Comparison of ENCODE assay signal across 12 cellular contexts in the genomic region with DNA sequence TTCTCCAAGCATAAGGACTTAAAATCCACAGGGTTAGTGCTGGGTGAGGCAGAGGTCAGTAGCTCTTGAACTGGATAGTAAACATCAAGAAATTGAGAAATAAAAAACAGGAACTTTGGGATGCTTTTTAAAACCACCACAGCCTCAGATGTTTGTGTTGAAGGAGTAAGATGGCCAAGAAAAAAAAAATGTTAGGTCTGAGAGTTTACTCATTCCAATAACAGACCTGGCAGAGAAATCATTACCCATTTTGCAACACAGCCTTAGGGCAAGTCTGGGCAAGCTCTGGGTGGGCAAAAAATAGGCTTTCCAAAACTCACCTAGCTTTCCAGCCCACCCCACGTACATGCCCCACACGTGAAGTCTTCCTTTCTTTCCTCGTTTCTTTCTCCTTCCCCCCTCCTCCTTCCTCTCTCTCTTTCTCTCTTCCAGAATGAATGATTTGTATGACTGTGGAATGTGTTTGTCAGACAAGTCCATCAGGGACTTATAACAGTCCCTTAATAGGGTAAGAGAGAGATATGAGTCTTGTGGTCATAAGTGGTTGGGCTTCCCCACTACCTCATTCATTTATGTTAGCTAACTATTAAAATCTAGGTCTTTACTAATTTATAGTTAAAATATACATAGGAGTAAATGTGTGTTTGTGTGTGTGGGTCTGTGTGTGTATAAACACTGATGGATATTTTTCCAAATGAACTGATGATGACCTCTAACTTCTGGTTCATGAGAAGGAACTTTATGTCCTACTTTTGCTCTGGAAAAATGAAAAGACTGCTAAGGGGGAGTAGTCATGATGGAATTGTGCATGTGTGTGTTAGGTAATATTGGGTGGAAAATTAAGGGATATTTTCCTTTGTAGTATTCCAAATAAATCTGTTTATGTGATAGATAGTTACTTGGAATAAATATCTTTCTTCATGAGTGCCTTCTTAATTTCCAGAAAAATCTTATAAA. TPM values are rescaled to one million over a fixed set of nuclear protein-coding genes. Genes with fewer than 3 reads are reported as not detected.
DNase-seq lines count a peak whose midpoint lies in the region; ATAC-seq and TF ChIP-seq lines count a peak whose summit lies in the region.
"Had no signal": no experiment of that assay in that cellular context is flagged by ENCODE, and none has a peak within 500 bp of the region (broad histone marks: within the 10 kb centered on the region; RNA-seq: fewer than 3 reads in every experiment).

No MANE protein-coding gene starts in this region.

- DNase-seq in AG08396 (ENCODE audit: low spot score), result peak; percentile 33
- DNase-seq in MV-4-11 (lab: John Stamatoyannopoulos, UW), result peak; percentile 66
- DNase-seq in hepatocyte (ENCODE audit: low spot score), result no peak
- no peak for DNase-seq in effector CD4-positive, alpha-beta T cell
- no peak for DNase-seq in NCI-H774 (lab: John Stamatoyannopoulos, UW)
- DNase-seq in SKM-1 (lab: John Stamatoyannopoulos, UW; ENCODE audit: unreplicated experiment), result no peak
- DNase-seq in progenitor cell of endocrine pancreas (ENCODE audit: low spot score, unreplicated experiment), result no peak
- DNase-seq: activated naive CD4-positive, alpha-beta T cell treated with Interleukin-2 at 50 U/mL for 16 hours; COR-L47; naive B cell; NCI-H1105 had no signal

- no peaks in the 10 kb centered on the region for H3K27me3 ChIP-seq in hepatocyte

- no peaks in the 10 kb centered on the region for H3K79me2 ChIP-seq in hepatocyte

- peak; percentile 63 for ATAC-seq in GM21619 (IDR thresholded peaks at IDR 0.05; ENCODE audit: unreplicated experiment)

- H3K4me3 Mint-ChIP-seq in progenitor cell of endocrine pancreas (ENCODE audit: low read depth), result no peak overlapping the region
- H3K4me3 Mint-ChIP-seq: naive B cell had no signal

- H3K36me3 Mint-ChIP-seq in progenitor cell of endocrine pancreas (ENCODE audit: insufficient read depth), result no peaks in the 10 kb centered on the region
- H3K36me3 Mint-ChIP-seq: naive B cell had no signal

- no peak overlapping the region for H2AFZ ChIP-seq in hepatocyte

- no peaks in the 10 kb centered on the region for H4K20me1 ChIP-seq in hepatocyte (ENCODE audit: insufficient read depth, poor library complexity, severe bottlenecking)

- no peaks in the 10 kb centered on the region for H3K36me3 ChIP-seq in hepatocyte (replicated peaks; ENCODE audit: insufficient read depth, low read depth)

- peak overlapping the region; percentile 70 for H3K27ac ChIP-seq in hepatocyte

- no peak for TF ChIP-seq CTCF in hepatocyte (IDR thresholded peaks at IDR 0.05; ENCODE audit: poor library complexity)
- TF ChIP-seq CTCF in progenitor cell of endocrine pancreas (IDR thresholded peaks at IDR 0.05; ENCODE audit: unreplicated experiment), result no peak

- no peaks in the 10 kb centered on the region for H3K9me2 ChIP-seq in hepatocyte (replicated peaks; ENCODE audit: insufficient read depth)

- H3K4me1 ChIP-seq in hepatocyte (ENCODE audit: insufficient read depth), result peaks cover 9% of the 10 kb centered on the region

- peaks cover 2% of the 10 kb centered on the region for H3K4me1 Mint-ChIP-seq in progenitor cell of endocrine pancreas (ENCODE audit: low read depth)

- no peaks in the 10 kb centered on the region for H3K9me3 Mint-ChIP-seq in progenitor cell of endocrine pancreas (ENCODE audit: low read depth)

- no peak overlapping the region for H3K27ac Mint-ChIP-seq in progenitor cell of endocrine pancreas
- H3K27ac Mint-ChIP-seq: naive B cell had no signal

- no peaks in the 10 kb centered on the region for H3K9me3 ChIP-seq in hepatocyte (ENCODE audit: low read depth)

- WGBS in hepatocyte (ENCODE audit: low lambda C conversion rate, missing lambda C conversion rate), result 49% methylated on average over 3 of the region's 3 CpGs

- peak overlapping the region; percentile 10 for H3K4me2 ChIP-seq in hepatocyte

- H3K27me3 Mint-ChIP-seq in progenitor cell of endocrine pancreas, result no peaks in the 10 kb centered on the region
- H3K27me3 Mint-ChIP-seq: naive B cell had no signal

- no peak overlapping the region for H3K4me3 ChIP-seq in hepatocyte

RNA-seq across cellular contexts. Expression of a gene that starts 18.0 kb away (rescaled TPM):
- total RNA-seq in hepatocyte, result 36.9 and 45.0 TPM in 2 replicates
- 19.9 and 22.4 TPM in 2 replicates for polyA plus RNA-seq in hepatocyte
- 20.4 and 21.4 TPM in 2 replicates for total RNA-seq in progenitor cell of endocrine pancreas

Comparison
In these comparisons a context has a peak if more than half of its experiments do, and no peak if none do; other contexts are left out.
1. DNase-seq: peak in AG08396 (single experiment) and MV-4-11 (single experiment); none in hepatocyte (single experiment), effector CD4-positive, alpha-beta T cell (single experiment), NCI-H774 (single experiment), SKM-1 (single experiment) and progenitor cell of endocrine pancreas (single experiment).